Comparison of ENCODE assay signal across 29 cellular contexts in genomic region chr4:73090738-73091137, GRCh38. TPM values are rescaled to one million over a fixed set of nuclear protein-coding genes. Genes with fewer than 3 reads are reported as not detected.
DNase-seq lines count a peak whose midpoint lies in the region; ATAC-seq, FAIRE-seq and TF ChIP-seq lines count a peak whose summit lies in the region.
"Had no signal": no experiment of that assay in that cellular context is flagged by ENCODE, and none has a peak within 500 bp of the region (broad histone marks: within the 10 kb centered on the region; RNA-seq: fewer than 3 reads in every experiment).

No MANE protein-coding gene starts in this region.

- no TSS peak for BruUV-seq in Caco-2 (replicated peaks; lab: Mats Ljungman, UMichigan)
- BruUV-seq in GM12878 (replicated peaks; lab: Mats Ljungman, UMichigan), result TSS peak; percentile 53

- no peak overlapping the region for H3K4me2 ChIP-seq in GM12878 (ENCODE audit: control insufficient read depth, insufficient read depth)
- H3K4me2 ChIP-seq: BLaER1, GM23338 had no signal

- no peak for TF ChIP-seq CTCF in Caco-2 (IDR thresholded peaks at IDR 0.05; ENCODE audit: insufficient read depth in 1 of 2, low read depth in 1 of 2, low read length in 1 of 2, severe bottlenecking in 1 of 2, unreplicated experiment in 1 of 2)
- no peak for TF ChIP-seq CTCF in GM12878 (IDR thresholded peaks at IDR 0.05 in 2 of 3, conservative IDR thresholded peaks at IDR 0.05 in 1 of 3; ENCODE audit: control insufficient read depth in 2 of 3, extremely low read depth in 1 of 3, insufficient read depth in 1 of 3, low read depth in 3 of 3, low read length in 3 of 3)

- H3K4me1 Mint-ChIP-seq in CD4-positive, CD25-positive, alpha-beta regulatory T cell, result peaks cover 10 to 25% (median 13%) of the 10 kb centered on the region in 4 donors
- no peaks in the 10 kb centered on the region for H3K4me1 Mint-ChIP-seq in Caco-2 (ENCODE audit: low read depth, unreplicated experiment)
- peaks cover 11 to 22% (median 16%) of the 10 kb centered on the region in 4 donors for H3K4me1 Mint-ChIP-seq in naive thymus-derived CD8-positive, alpha-beta T cell
- H3K4me1 Mint-ChIP-seq: GM23338, mesothelial cell of epicardium had no signal

- H3K79me2 ChIP-seq in GM12878 (ENCODE audit: control insufficient read depth, insufficient read depth, low read length), result peaks cover 2% of the 10 kb centered on the region

- H3K9me3 Mint-ChIP-seq in CD4-positive, CD25-positive, alpha-beta regulatory T cell, result peaks cover 0 to 3% (median 0%) of the 10 kb centered on the region in 7 donors
- no peaks in the 10 kb centered on the region for H3K9me3 Mint-ChIP-seq in Caco-2 (ENCODE audit: unreplicated experiment)
- no peaks in the 10 kb centered on the region for H3K9me3 Mint-ChIP-seq in naive thymus-derived CD8-positive, alpha-beta T cell
- H3K9me3 Mint-ChIP-seq: activated naive CD8-positive, alpha-beta T cell treated with anti-CD3 and anti-CD28 coated beads, Interleukin-2, amount 10 ng/mL, durations not matched to agents 7 days and 5 days; GM23338; HFFc6; mesothelial cell of epicardium had no signal

- no peaks in the 10 kb centered on the region for H3K27me3 ChIP-seq in CD4-positive, CD25-positive, alpha-beta regulatory T cell (ENCODE audit: control insufficient read depth, insufficient read depth, low read length)
- no peaks in the 10 kb centered on the region for H3K27me3 ChIP-seq in Caco-2 (replicated peaks; ENCODE audit: control insufficient read depth, insufficient read depth, low read length)
- H3K27me3 ChIP-seq in GM12878 (replicated peaks in 1 of 2; ENCODE audit: control insufficient read depth in 2 of 2, insufficient read depth in 2 of 2, low read length in 1 of 2), result no peaks in the 10 kb centered on the region
- H3K27me3 ChIP-seq: BLaER1, heart left ventricle, sigmoid colon, tibial nerve had no signal

- in situ Hi-C loops in GM12878 (cut with MboI), result no loop called here

- H3K27ac ChIP-seq in CD4-positive, CD25-positive, alpha-beta regulatory T cell (ENCODE audit: insufficient read depth, low read length, poor library complexity, severe bottlenecking), result no peak overlapping the region
- no peak overlapping the region for H3K27ac ChIP-seq in GM12878 (ENCODE audit: control insufficient read depth, insufficient read depth)
- H3K27ac ChIP-seq: BLaER1, heart left ventricle, sigmoid colon, tibial nerve, WERI-Rb-1 had no signal

- no peak for TF ChIP-seq POLR2A in GM12878 (IDR thresholded peaks at IDR 0.05; ENCODE audit: low read depth, low read length)

- no peak for ATAC-seq in CD4-positive, CD25-positive, alpha-beta regulatory T cell (ENCODE audit: low read depth in 2 of 2)
- no peak for ATAC-seq in GM12878
- ATAC-seq in naive thymus-derived CD8-positive, alpha-beta T cell, result no peak
- ATAC-seq in HG03439 (IDR thresholded peaks at IDR 0.05; ENCODE audit: unreplicated experiment), result no peak
- ATAC-seq: activated CD8-positive, alpha-beta memory T cell treated with anti-CD3 and anti-CD28 coated beads, Interleukin-2, amount 10 ng/mL, durations not matched to agents 7 days and 5 days; GM23338 had no signal

- H4K20me1 ChIP-seq in GM12878 (ENCODE audit: control insufficient read depth, insufficient read depth), result no peaks in the 10 kb centered on the region

- POLR2A ChIA-PET in Caco-2 (lab: Charles Lee), result no interaction called here
- POLR2A ChIA-PET in GM12878 (lab: Charles Lee), result no interaction called here
- POLR2A ChIA-PET in naive thymus-derived CD8-positive, alpha-beta T cell (lab: Charles Lee), result no interaction called here

- SMC1A ChIA-PET in GM12878 (lab: Charles Lee; ENCODE audit: uncharacterized antibody, unreplicated experiment), result interaction anchor here (1.5 to 2.3 kb wide), 2 partner anchors 52 to 166 kb away, joined by 3 to 10 read pairs; no protein-coding TSS in a partner anchor

- peaks cover 4% of the 10 kb centered on the region for H3K4me1 ChIP-seq in CD4-positive, CD25-positive, alpha-beta regulatory T cell (ENCODE audit: control insufficient read depth, insufficient read depth, low read length, poor library complexity, severe bottlenecking)
- no peaks in the 10 kb centered on the region for H3K4me1 ChIP-seq in Caco-2
- H3K4me1 ChIP-seq in GM12878 (ENCODE audit: control insufficient read depth, insufficient read depth, low read length), result no peaks in the 10 kb centered on the region

- H2AFZ ChIP-seq in GM12878 (ENCODE audit: control insufficient read depth, low read depth, low read length), result no peak overlapping the region
- H2AFZ ChIP-seq: GM23338 had no signal

- RAD21 ChIA-PET in GM12878 (lab: Charles Lee; ENCODE audit: unreplicated experiment), result no interaction called here

- H3K27me3 Mint-ChIP-seq in CD4-positive, CD25-positive, alpha-beta regulatory T cell, result no peaks in the 10 kb centered on the region
- no peaks in the 10 kb centered on the region for H3K27me3 Mint-ChIP-seq in Caco-2 (ENCODE audit: insufficient read depth, unreplicated experiment)
- no peaks in the 10 kb centered on the region for H3K27me3 Mint-ChIP-seq in naive thymus-derived CD8-positive, alpha-beta T cell
- H3K27me3 Mint-ChIP-seq: activated CD8-positive, alpha-beta memory T cell treated with anti-CD3 and anti-CD28 coated beads, Interleukin-2, amount 10 ng/mL, durations not matched to agents 7 days and 5 days; activated naive CD8-positive, alpha-beta T cell treated with anti-CD3 and anti-CD28 coated beads, Interleukin-2, amount 10 ng/mL, durations not matched to agents 7 days and 5 days had no signal

- no peak for TF ChIP-seq EP300 in GM12878 (IDR thresholded peaks at IDR 0.05; ENCODE audit: borderline replicate concordance in 1 of 2, control insufficient read depth in 1 of 2, low read depth in 2 of 2, low read length in 2 of 2)

- FAIRE-seq in GM12878 (lab: Jason Lieb, UNC), result no peak
- FAIRE-seq: keratinocyte had no signal

- intact Hi-C loops in Caco-2 (cut with micrococcal nuclease; ENCODE audit: unreplicated experiment), result no loop called here
- intact Hi-C loops in GM12878 (cut with micrococcal nuclease; ENCODE audit: unreplicated experiment), result no loop called here

- no peaks in the 10 kb centered on the region for H3K9me3 ChIP-seq in CD4-positive, CD25-positive, alpha-beta regulatory T cell (ENCODE audit: control insufficient read depth in 2 of 2, low read length in 2 of 2)
- H3K9me3 ChIP-seq in Caco-2, result no peaks in the 10 kb centered on the region
- no peaks in the 10 kb centered on the region for H3K9me3 ChIP-seq in GM12878 (replicated peaks; ENCODE audit: control insufficient read depth, insufficient read depth, low read length)
- H3K9me3 ChIP-seq: BLaER1, heart left ventricle, sigmoid colon, tibial nerve had no signal

- no peak for TF ChIP-seq RAD21 in GM12878 (IDR thresholded peaks at IDR 0.05; ENCODE audit: insufficient read depth, low read depth, low read length)

- peaks cover 31% of the 10 kb centered on the region for H3K36me3 Mint-ChIP-seq in CD4-positive, CD25-positive, alpha-beta regulatory T cell
- H3K36me3 Mint-ChIP-seq in Caco-2 (ENCODE audit: insufficient read depth, unreplicated experiment), result peaks cover 46% of the 10 kb centered on the region
- peaks cover 7 to 54% (median 20%) of the 10 kb centered on the region in 3 donors for H3K36me3 Mint-ChIP-seq in naive thymus-derived CD8-positive, alpha-beta T cell

- H3K36me3 ChIP-seq in CD4-positive, CD25-positive, alpha-beta regulatory T cell (ENCODE audit: control insufficient read depth, insufficient read depth, low read length), result peaks cover 48% of the 10 kb centered on the region
- H3K36me3 ChIP-seq in Caco-2 (ENCODE audit: control insufficient read depth, insufficient read depth, low read length) (peaks cover 5% of the 10 kb centered on the region), GM12878 (ENCODE audit: control insufficient read depth in 2 of 2, insufficient read depth in 2 of 2, low read length in 1 of 2) (peaks cover 8 to 23% of the 10 kb centered on the region in 2 experiments)

- peak overlapping the region in 1 of 4 donors; percentile 44 for H3K4me3 Mint-ChIP-seq in CD4-positive, CD25-positive, alpha-beta regulatory T cell
- no peak overlapping the region for H3K4me3 Mint-ChIP-seq in Caco-2 (ENCODE audit: unreplicated experiment)
- no peak overlapping the region for H3K4me3 Mint-ChIP-seq in naive thymus-derived CD8-positive, alpha-beta T cell
- H3K4me3 Mint-ChIP-seq: activated CD8-positive, alpha-beta memory T cell treated with anti-CD3 and anti-CD28 coated beads, Interleukin-2, amount 10 ng/mL, durations not matched to agents 7 days and 5 days; activated naive CD8-positive, alpha-beta T cell treated with anti-CD3 and anti-CD28 coated beads, Interleukin-2, amount 10 ng/mL, durations not matched to agents 7 days and 5 days; GM23338; HFFc6; mesothelial cell of epicardium had no signal

- H3K4me3 ChIP-seq in CD4-positive, CD25-positive, alpha-beta regulatory T cell (ENCODE audit: low read depth, low read length), result no peak overlapping the region
- no peak overlapping the region for H3K4me3 ChIP-seq in Caco-2 (ENCODE audit: low read depth, low read length)
- H3K4me3 ChIP-seq in GM12878, result no peak overlapping the region
- H3K4me3 ChIP-seq: BLaER1, GM23338, heart left ventricle, sigmoid colon, tibial nerve had no signal

- H3K9ac ChIP-seq in GM12878 (ENCODE audit: control insufficient read depth, insufficient read depth, low read length), result no peak overlapping the region
- H3K9ac ChIP-seq: BLaER1 had no signal

- H3K27ac Mint-ChIP-seq in CD4-positive, CD25-positive, alpha-beta regulatory T cell, result peak overlapping the region in 2 of 3 donors; percentile 17 to 75
- peak overlapping the region; percentile 33 for H3K27ac Mint-ChIP-seq in Caco-2 (ENCODE audit: unreplicated experiment)
- peak overlapping the region in 8 of 10 donors; percentile 3 to 93 (median 48) for H3K27ac Mint-ChIP-seq in naive thymus-derived CD8-positive, alpha-beta T cell
- H3K27ac Mint-ChIP-seq: activated CD8-positive, alpha-beta memory T cell treated with anti-CD3 and anti-CD28 coated beads, Interleukin-2, amount 10 ng/mL, durations not matched to agents 7 days and 5 days; GM23338; HFFc6; mesothelial cell of epicardium had no signal

- CTCF ChIA-PET in Caco-2 (lab: Charles Lee), result no interaction called here
- CTCF ChIA-PET in GM12878 (lab: Yijun Ruan, JAX), result interaction anchor here (1.7 to 3.6 kb wide), 3 partner anchors 10 to 166 kb away, joined by 5 to 11 read pairs (median 8); partner anchors contain the start of gene COX18

- WGBS in GM12878 (ENCODE audit: insufficient coverage, insufficient replicate concordance, low lambda C conversion rate, missing lambda C conversion rate), result 92% methylated on average over 1 of the region's 1 CpG

- DNase-seq in CD4-positive, CD25-positive, alpha-beta regulatory T cell, result no peak
- DNase-seq in Caco-2 (no peak), GM12878 (ENCODE audit: low read depth, low spot score) (no peak), cerebellar cortex (ENCODE audit: low spot score) (no peak), OCI-M1 (lab: John Stamatoyannopoulos, UW) (no peak)
- no peak for DNase-seq in naive thymus-derived CD8-positive, alpha-beta T cell
- DNase-seq: activated CD4-positive, alpha-beta T cell treated with anti-CD3 and anti-CD28 coated beads for 48 hours; activated CD8-positive, alpha-beta memory T cell treated with anti-CD3 and anti-CD28 coated beads, Interleukin-2, amount 10 ng/mL, durations not matched to agents 7 days and 5 days; activated naive CD8-positive, alpha-beta T cell treated with anti-CD3 and anti-CD28 coated beads, Interleukin-2, amount 10 ng/mL, durations not matched to agents 7 days and 5 days; central memory CD4-positive, alpha-beta T cell; DMS79 treated with DMSO at 0.1 percent for 48 hours; foreskin melanocyte; GDM1; heart left ventricle; HFFc6; IMR-90; NCI-H1694 treated with DMSO at 0.1 percent for 48 hours; NCI-H446 treated with DMSO at 0.1 percent for 48 hours; sigmoid colon; stimulated activated CD4-positive, alpha-beta T cell treated with anti-CD3 and anti-CD28 coated beads, Interleukin-12 subunit alpha, Interleukin-12 subunit beta, amount 100 ng/mL, for 4 hours; stimulated activated CD4-positive, alpha-beta T cell treated with anti-CD3 and anti-CD28 coated beads, Interleukin-2, amount 100 ng/mL, for 48 hours; T1000; WERI-Rb-1 had no signal

RNA-seq across cellular contexts. Expression of gene COX18, which starts 21.2 kb away (rescaled TPM):
- total RNA-seq in CD4-positive, CD25-positive, alpha-beta regulatory T cell, result 9.2 TPM
- 1 to 10 TPM; 4.5 to 7.3 (median 6.7) TPM for polyA plus RNA-seq in CD4-positive, CD25-positive, alpha-beta regulatory T cell
- total RNA-seq in Caco-2 (2022) (11.6 and 12.2 TPM in 2 replicates), GM12878 (2014; rRNA removed) (36.4 and 38.4 TPM in 2 replicates), GM12878 (2014; rRNA removed; fragmentation: Illumina TruSeq; extraction: Trizol) (16.9 and 17.6 TPM in 2 replicates), GM12878 (2021) (22.0 and 24.5 TPM in 2 replicates)
- total RNA-seq in GM12878 (2013; cell fraction: nucleolus; rRNA removed), result 24.3 and 25.0 TPM in 2 replicates
- polyA plus RNA-seq in GM12878 (2011; ENCODE audit: low read depth), result 8.4 TPM
- polyA plus RNA-seq in GM12878 (2011; rRNA removed) (28.5 and 31.9 TPM in 2 replicates), GM12878 (2014; fragmentation: Illumina TruSeq; extraction: Trizol) (18.6 and 19.7 TPM in 2 replicates), GM12878 (2014; fragmentation: Nextera tagmentation; extraction: Ambion mirVana) (10 to 100 TPM in 1 of 2 experiments, 1 to 10 TPM in 1; 7.2 to 10.2 TPM), GM12878 (2014; rRNA removed) (26.3 and 26.6 TPM in 2 replicates), GM12878 (2016; fragmentation: Nextera tagmentation; extraction: Ambion mirVana) (10 to 100 TPM in 1 of 2 experiments, 1 to 10 TPM in 1; 9.9 to 11.4 TPM)
- polyA plus RNA-seq in GM12878 (2011; cell fraction: cytosol; rRNA removed), result 29.9 and 30.6 TPM in 2 replicates
- polyA plus RNA-seq in GM12878 (2011; cell fraction: nucleus; rRNA removed), result 15.9 and 17.0 TPM in 2 replicates
- 8.6 and 14.4 TPM in 2 replicates for polyA plus RNA-seq in GM12878 (2012)
- 44.8 and 45.2 TPM in 2 replicates for polyA minus RNA-seq in GM12878 (2011; rRNA and poly(A)+ RNA removed)
- 15.5 and 20.0 TPM in 2 replicates for polyA minus RNA-seq in GM12878 (2011; cell fraction: cytosol; rRNA and poly(A)+ RNA removed)
- polyA minus RNA-seq in GM12878 (2011; cell fraction: nucleus; rRNA and poly(A)+ RNA removed), result 17.4 and 27.1 TPM in 2 replicates
- total RNA-seq in naive thymus-derived CD8-positive, alpha-beta T cell, result 10 to 100 TPM; 18.0 to 20.2 TPM
- 1 to 10 TPM; 5.0 to 8.4 (median 6.4) TPM for polyA plus RNA-seq in naive thymus-derived CD8-positive, alpha-beta T cell
